Comparison of ENCODE assay signal across 1 cellular context in the genomic region with DNA sequence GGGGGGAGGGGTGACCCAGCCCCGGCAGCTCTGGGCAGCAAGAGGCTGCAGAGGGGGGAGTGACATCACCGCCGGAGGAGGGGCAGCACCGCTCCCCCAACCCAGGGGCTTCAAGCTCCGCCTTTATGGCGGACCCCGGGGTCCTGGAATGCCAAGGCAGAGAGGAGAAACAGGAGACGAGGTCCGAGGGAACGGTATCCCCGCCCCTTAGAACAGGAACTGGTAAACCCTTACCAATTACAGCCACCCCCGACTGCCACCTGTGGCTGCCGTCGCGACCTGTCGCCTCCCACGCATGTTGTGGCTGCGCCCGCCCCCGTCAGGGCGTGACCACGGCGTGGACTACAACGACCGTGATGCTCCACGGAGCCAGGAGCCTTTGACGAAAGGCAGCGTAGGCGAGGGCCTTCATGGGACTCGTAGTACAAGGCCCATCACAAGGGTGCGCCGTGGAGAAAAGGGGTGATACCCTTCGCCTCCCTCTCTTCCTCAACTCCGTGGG.
TF ChIP-seq lines count a peak whose summit lies in the region.

No MANE protein-coding gene starts in this region.

TF ChIP-seq in GM12878, 131 proteins besides CTCF, POLR2A, EP300 and RAD21 (continued from another document):
- TF ChIP-seq TARDBP (IDR thresholded peaks at IDR 0.05; ENCODE audit: borderline replicate concordance) (peak; percentile 85; the same call in 1 of the 2 replicates), RFX5 (IDR thresholded peaks at IDR 0.05; ENCODE audit: low read depth, low read length) (no peak), ZNF217 (IDR thresholded peaks at IDR 0.05) (peak; percentile 59; the same call in 1 of the 2 replicates), POU2F2 (IDR thresholded peaks at IDR 0.05; ENCODE audit: borderline replicate concordance, low read depth, low read length) (peak; percentile 53; the same call in 1 of the 3 replicates), RELA (IDR thresholded peaks at IDR 0.05; ENCODE audit: borderline replicate concordance, partially characterized antibody) (peak; percentile 13), ATF7 (IDR thresholded peaks at IDR 0.05; ENCODE audit: low read depth) (peak; percentile 70), LARP7 (IDR thresholded peaks at IDR 0.05) (peak; percentile 40; the same call in 1 of the 2 replicates), EGR1 (IDR thresholded peaks at IDR 0.05; ENCODE audit: borderline replicate concordance in 1 of 2, low read depth in 2 of 2, low read length in 2 of 2) (peak; percentile 74 to 99), ZNF207 (IDR thresholded peaks at IDR 0.05; ENCODE audit: borderline replicate concordance) (no peak; the same call in 1 of the 2 replicates), PML (IDR thresholded peaks at IDR 0.05; ENCODE audit: low read length) (peak; percentile 75; the same call in 1 of the 2 replicates), IRF4 (IDR thresholded peaks at IDR 0.05; ENCODE audit: low read depth, low read length) (peak; percentile 38; the same call in 1 of the 2 replicates), CHD1 (IDR thresholded peaks at IDR 0.05; ENCODE audit: low read depth, low read length) (no peak), ZNF274 (IDR thresholded peaks at IDR 0.05; ENCODE audit: insufficient read depth, insufficient read length) (no peak), TCF12 (IDR thresholded peaks at IDR 0.05; ENCODE audit: low read depth, low read length) (peak; percentile 60; the same call in 1 of the 2 replicates), MYB (IDR thresholded peaks at IDR 0.05; ENCODE audit: borderline replicate concordance, low read depth, low read length) (no peak), SMC3 (IDR thresholded peaks at IDR 0.05; ENCODE audit: borderline replicate concordance, low read length) (no peak), NR2F1 (conservative IDR thresholded peaks at IDR 0.05) (peak; percentile 83), BHLHE40 (IDR thresholded peaks at IDR 0.05; ENCODE audit: borderline replicate concordance in 1 of 2, low read depth in 2 of 2, low read length in 1 of 2) (peak; percentile 54; a peak in 2 of 4 replicates), ZNF384 (IDR thresholded peaks at IDR 0.05; ENCODE audit: borderline replicate concordance, low read depth, low read length) (no peak), HDGF (IDR thresholded peaks at IDR 0.05) (no peak)
- TF ChIP-seq, protein P1, sequence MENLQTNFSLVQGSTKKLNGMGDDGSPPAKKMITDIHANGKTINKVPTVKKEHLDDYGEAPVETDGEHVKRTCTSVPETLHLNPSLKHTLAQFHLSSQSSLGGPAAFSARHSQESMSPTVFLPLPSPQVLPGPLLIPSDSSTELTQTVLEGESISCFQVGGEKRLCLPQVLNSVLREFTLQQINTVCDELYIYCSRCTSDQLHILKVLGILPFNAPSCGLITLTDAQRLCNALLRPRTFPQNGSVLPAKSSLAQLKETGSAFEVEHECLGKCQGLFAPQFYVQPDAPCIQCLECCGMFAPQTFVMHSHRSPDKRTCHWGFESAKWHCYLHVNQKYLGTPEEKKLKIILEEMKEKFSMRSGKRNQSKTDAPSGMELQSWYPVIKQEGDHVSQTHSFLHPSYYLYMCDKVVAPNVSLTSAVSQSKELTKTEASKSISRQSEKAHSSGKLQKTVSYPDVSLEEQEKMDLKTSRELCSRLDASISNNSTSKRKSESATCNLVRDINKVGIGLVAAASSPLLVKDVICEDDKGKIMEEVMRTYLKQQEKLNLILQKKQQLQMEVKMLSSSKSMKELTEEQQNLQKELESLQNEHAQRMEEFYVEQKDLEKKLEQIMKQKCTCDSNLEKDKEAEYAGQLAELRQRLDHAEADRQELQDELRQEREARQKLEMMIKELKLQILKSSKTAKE (IDR thresholded peaks at IDR 0.05; ENCODE audit: low read depth, poor library complexity, severe bottlenecking) = no peak
- TF ChIP-seq, protein P2, sequence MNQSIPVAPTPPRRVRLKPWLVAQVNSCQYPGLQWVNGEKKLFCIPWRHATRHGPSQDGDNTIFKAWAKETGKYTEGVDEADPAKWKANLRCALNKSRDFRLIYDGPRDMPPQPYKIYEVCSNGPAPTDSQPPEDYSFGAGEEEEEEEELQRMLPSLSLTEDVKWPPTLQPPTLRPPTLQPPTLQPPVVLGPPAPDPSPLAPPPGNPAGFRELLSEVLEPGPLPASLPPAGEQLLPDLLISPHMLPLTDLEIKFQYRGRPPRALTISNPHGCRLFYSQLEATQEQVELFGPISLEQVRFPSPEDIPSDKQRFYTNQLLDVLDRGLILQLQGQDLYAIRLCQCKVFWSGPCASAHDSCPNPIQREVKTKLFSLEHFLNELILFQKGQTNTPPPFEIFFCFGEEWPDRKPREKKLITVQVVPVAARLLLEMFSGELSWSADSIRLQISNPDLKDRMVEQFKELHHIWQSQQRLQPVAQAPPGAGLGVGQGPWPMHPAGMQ (IDR thresholded peaks at IDR 0.05; ENCODE audit: borderline replicate concordance) = no peak
- TF ChIP-seq, protein P3, sequence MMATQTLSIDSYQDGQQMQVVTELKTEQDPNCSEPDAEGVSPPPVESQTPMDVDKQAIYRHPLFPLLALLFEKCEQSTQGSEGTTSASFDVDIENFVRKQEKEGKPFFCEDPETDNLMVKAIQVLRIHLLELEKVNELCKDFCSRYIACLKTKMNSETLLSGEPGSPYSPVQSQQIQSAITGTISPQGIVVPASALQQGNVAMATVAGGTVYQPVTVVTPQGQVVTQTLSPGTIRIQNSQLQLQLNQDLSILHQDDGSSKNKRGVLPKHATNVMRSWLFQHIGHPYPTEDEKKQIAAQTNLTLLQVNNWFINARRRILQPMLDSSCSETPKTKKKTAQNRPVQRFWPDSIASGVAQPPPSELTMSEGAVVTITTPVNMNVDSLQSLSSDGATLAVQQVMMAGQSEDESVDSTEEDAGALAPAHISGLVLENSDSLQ (IDR thresholded peaks at IDR 0.05) = peak; percentile 27; the same call in 1 of the 2 replicates
